Comparison of ENCODE assay signal across 1 cellular context in genomic region chr3:141795719-141796435, GRCh38.
TF ChIP-seq lines count a peak whose summit lies in the region.

No MANE protein-coding gene starts in this region.

TF ChIP-seq in GM12878, 131 proteins besides CTCF, POLR2A, EP300 and RAD21 (continued from another document):
- no peak for TF ChIP-seq ZBTB4 (CRISPR knock-in tag; IDR thresholded peaks at IDR 0.05)
- TF ChIP-seq PBX3 (IDR thresholded peaks at IDR 0.05; ENCODE audit: insufficient replicate concordance, low read depth, low read length): no peak
- TF ChIP-seq EGR1 (IDR thresholded peaks at IDR 0.05; ENCODE audit: borderline replicate concordance in 1 of 2, low read depth in 2 of 2, low read length in 2 of 2): no peak
- no peak for TF ChIP-seq TARDBP (IDR thresholded peaks at IDR 0.05; ENCODE audit: borderline replicate concordance)
- no peak for TF ChIP-seq NR2C2 (IDR thresholded peaks at IDR 0.05; ENCODE audit: borderline replicate concordance, control insufficient read depth, insufficient read length, low read depth)
- TF ChIP-seq IKZF1 (conservative IDR thresholded peaks at IDR 0.05): no peak
- TF ChIP-seq NR2C1 (IDR thresholded peaks at IDR 0.05): no peak
- no peak for TF ChIP-seq USF1 (IDR thresholded peaks at IDR 0.05; ENCODE audit: borderline replicate concordance, extremely low read length, insufficient read depth, low read depth, low read length)
- TF ChIP-seq ZNF274 (IDR thresholded peaks at IDR 0.05; ENCODE audit: insufficient read depth, insufficient read length): no peak
- TF ChIP-seq ESRRA (IDR thresholded peaks at IDR 0.05; ENCODE audit: low read length): no peak
- no peak for TF ChIP-seq CHD4 (IDR thresholded peaks at IDR 0.05)
- TF ChIP-seq IRF4 (IDR thresholded peaks at IDR 0.05; ENCODE audit: low read depth, low read length): no peak
